Comparison of ENCODE assay signal across 1 cellular context in the genomic region with DNA sequence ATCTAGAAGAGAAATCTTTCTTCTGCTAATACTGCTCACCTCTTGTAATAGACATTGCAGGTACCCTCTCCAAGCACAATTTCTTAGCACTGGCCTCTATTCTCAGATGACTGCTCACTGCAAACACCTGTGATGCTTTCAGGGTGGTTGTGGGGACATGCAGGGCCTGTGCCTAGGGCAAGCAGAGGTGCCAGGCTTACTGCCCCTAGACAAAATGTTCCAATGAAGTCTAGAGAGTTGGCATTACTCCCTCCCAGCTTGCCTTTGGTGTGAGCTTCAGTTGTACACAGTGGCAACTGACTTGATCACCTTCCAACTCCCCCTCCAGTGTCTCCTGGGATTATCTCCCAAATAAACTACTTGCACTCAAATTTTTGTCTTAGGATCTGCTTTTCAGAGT.
TF ChIP-seq lines count a peak whose summit lies in the region.

No MANE protein-coding gene starts in this region.

TF ChIP-seq in K562, 482 proteins besides CTCF, POLR2A, EP300 and RAD21:
- TF ChIP-seq ZNF830 (CRISPR knock-in tag; IDR thresholded peaks at IDR 0.05) (no peak), WHSC1 (IDR thresholded peaks at IDR 0.05; ENCODE audit: low read length) (peak; percentile 90)
